In the genomic region with DNA sequence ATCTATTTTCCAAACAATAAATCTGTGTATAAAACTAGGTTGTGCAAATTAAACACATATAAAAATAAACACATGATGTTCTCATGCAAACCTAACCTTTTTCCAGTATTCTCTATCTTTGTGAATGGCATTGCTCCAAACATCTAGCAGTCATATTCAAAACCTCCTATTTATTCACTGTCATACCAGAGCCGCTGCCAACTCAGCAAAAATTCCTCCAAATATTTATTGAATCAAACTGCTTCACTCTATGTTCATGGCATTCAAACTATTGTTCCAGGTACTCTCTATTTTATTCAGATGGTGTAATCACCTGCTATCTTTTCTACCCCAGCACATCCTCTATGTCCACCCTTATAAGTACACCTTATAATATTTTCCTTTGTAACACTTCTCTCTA, we compare ENCODE assay signal across 34 cellular contexts.
"Had no signal": no experiment of that assay in that cellular context is flagged by ENCODE, and none has a peak within 500 bp of the region (broad histone marks: within the 10 kb centered on the region; RNA-seq: fewer than 3 reads in every experiment).

No MANE protein-coding gene starts in this region.

- H3K36me3 ChIP-seq: MG63 had no signal

- DNase-seq: Karpas-422, Kasumi-1, MG63, MM.1S, MV-4-11, NCI-H1048, NCI-H1092, NCI-H1092 treated with DMSO at 0.1 percent for 48 hours, NCI-H1105, NCI-H1105 treated with DMSO at 0.1 percent for 48 hours, NCI-H1417, NCI-H1417 treated with DMSO at 0.1 percent for 48 hours, NCI-H1436, NCI-H1436 treated with DMSO at 0.1 percent for 48 hours, NCI-H146, NCI-H1694, NCI-H1694 treated with DMSO at 0.1 percent for 48 hours, NCI-H187, NCI-H187 treated with DMSO at 0.1 percent for 48 hours, NCI-H1930, NCI-H2029, NCI-H2081, NCI-H2081 treated with DMSO at 0.1 percent for 48 hours, NCI-H2107, NCI-H2171, NCI-H2171 treated with DMSO at 0.1 percent for 48 hours, NCI-H2227 treated with DMSO at 0.1 percent for 48 hours, NCI-H226, NCI-H345, NCI-H446 treated with DMSO at 0.1 percent for 48 hours, NCI-H510A, NCI-H510A treated with DMSO at 0.1 percent for 48 hours, NCI-H524, NCI-H524 treated with DMSO at 0.1 percent for 48 hours had no signal

- H3K4me3 ChIP-seq: MG63 had no signal
